Comparison of ENCODE assay signal across 8 cellular contexts in genomic region chr17:39867084-39867890, GRCh38. TPM values are rescaled to one million over a fixed set of nuclear protein-coding genes. Genes with fewer than 3 reads are reported as not detected.
DNase-seq lines count a peak whose midpoint lies in the region; ATAC-seq, FAIRE-seq and TF ChIP-seq lines count a peak whose summit lies in the region.

No MANE protein-coding gene starts in this region.

- peaks cover 51% of the 10 kb centered on the region for H3K4me1 Mint-ChIP-seq in activated T-helper 1 cell treated with anti-CD3 and anti-CD28 coated beads, Interleukin-12 subunit alpha, Interleukin-12 subunit beta, Interleukin-2, Interleukin-4 antibody, amounts not matched to agents 30 ng/mL and 10 ng/mL and 1 ng/mL, durations not matched to agents 14 hours and 24 hours and 36 hours (ENCODE audit: low read depth)
- peaks cover 6% of the 10 kb centered on the region for H3K4me1 Mint-ChIP-seq in chondrocyte (ENCODE audit: low read depth)

- H3K4me3 Mint-ChIP-seq in activated T-helper 1 cell treated with anti-CD3 and anti-CD28 coated beads, Interleukin-12 subunit alpha, Interleukin-12 subunit beta, Interleukin-2, Interleukin-4 antibody, amounts not matched to agents 30 ng/mL and 10 ng/mL and 1 ng/mL, durations not matched to agents 14 hours and 24 hours and 36 hours, result peak overlapping the region; percentile 47
- H3K4me3 Mint-ChIP-seq in chondrocyte (ENCODE audit: unreplicated experiment), result no peak overlapping the region

- peak; percentile 23 for DNase-seq in activated T-helper 1 cell treated with anti-CD3 and anti-CD28 coated beads, Interleukin-12 subunit alpha, Interleukin-12 subunit beta, Interleukin-2, Interleukin-4 antibody, amounts not matched to agents 30 ng/mL and 10 ng/mL and 1 ng/mL, durations not matched to agents 14 hours and 24 hours and 36 hours (ENCODE audit: low spot score)
- peak; percentile 26 for DNase-seq in stimulated activated CD8-positive, alpha-beta memory T cell treated with anti-CD3 and anti-CD28 coated beads, Interleukin-4, amount 100 ng/mL, for 24 hours (ENCODE audit: low read depth)
- DNase-seq in chondrocyte (ENCODE audit: low spot score) (no peak), posterior vena cava (ENCODE audit: low spot score) (no peak), HTR-8/SVneo (ENCODE audit: insufficient read length, low spot score) (no peak), mucosa of gallbladder (ENCODE audit: low spot score) (no peak)

- peaks cover 6% of the 10 kb centered on the region for H3K9me3 Mint-ChIP-seq in activated T-helper 1 cell treated with anti-CD3 and anti-CD28 coated beads, Interleukin-12 subunit alpha, Interleukin-12 subunit beta, Interleukin-2, Interleukin-4 antibody, amounts not matched to agents 30 ng/mL and 10 ng/mL and 1 ng/mL, durations not matched to agents 14 hours and 24 hours and 36 hours
- no peaks in the 10 kb centered on the region for H3K9me3 Mint-ChIP-seq in chondrocyte (ENCODE audit: low read depth)

- H3K27ac Mint-ChIP-seq in activated T-helper 1 cell treated with anti-CD3 and anti-CD28 coated beads, Interleukin-12 subunit alpha, Interleukin-12 subunit beta, Interleukin-2, Interleukin-4 antibody, amounts not matched to agents 30 ng/mL and 10 ng/mL and 1 ng/mL, durations not matched to agents 14 hours and 24 hours and 36 hours, result peak overlapping the region; percentile 95
- no peak overlapping the region for H3K27ac Mint-ChIP-seq in chondrocyte (ENCODE audit: unreplicated experiment)

- peaks cover 7% of the 10 kb centered on the region for H3K27me3 Mint-ChIP-seq in activated T-helper 1 cell treated with anti-CD3 and anti-CD28 coated beads, Interleukin-12 subunit alpha, Interleukin-12 subunit beta, Interleukin-2, Interleukin-4 antibody, amounts not matched to agents 30 ng/mL and 10 ng/mL and 1 ng/mL, durations not matched to agents 14 hours and 24 hours and 36 hours (ENCODE audit: insufficient read depth)
- H3K27me3 Mint-ChIP-seq in chondrocyte (ENCODE audit: low read depth), result peaks cover 43% of the 10 kb centered on the region

- no peak for FAIRE-seq in HTR-8/SVneo (lab: Jason Lieb, UNC)

- no peak for TF ChIP-seq CTCF in chondrocyte (IDR thresholded peaks at IDR 0.05)

- ATAC-seq in GM19351 (IDR thresholded peaks at IDR 0.05; ENCODE audit: unreplicated experiment) (peak; percentile 70), HG03354 (IDR thresholded peaks at IDR 0.05; ENCODE audit: poor library complexity, severe bottlenecking, unreplicated experiment) (peak; percentile 68)

- peaks cover 6% of the 10 kb centered on the region for H3K36me3 Mint-ChIP-seq in activated T-helper 1 cell treated with anti-CD3 and anti-CD28 coated beads, Interleukin-12 subunit alpha, Interleukin-12 subunit beta, Interleukin-2, Interleukin-4 antibody, amounts not matched to agents 30 ng/mL and 10 ng/mL and 1 ng/mL, durations not matched to agents 14 hours and 24 hours and 36 hours (ENCODE audit: low read depth)
- H3K36me3 Mint-ChIP-seq in chondrocyte (ENCODE audit: low read depth), result peaks cover 4% of the 10 kb centered on the region

- intact Hi-C loops in activated T-helper 1 cell treated with anti-CD3 and anti-CD28 coated beads, Interleukin-12 subunit alpha, Interleukin-12 subunit beta, Interleukin-2, Interleukin-4 antibody, amounts not matched to agents 30 ng/mL and 10 ng/mL and 1 ng/mL, durations not matched to agents 14 hours and 24 hours and 36 hours (cut with micrococcal nuclease), result loop anchor here (1.0 to 5.0 kb wide), 8 partner anchors 35 to 245 kb away; partner anchors contain the start of genes LRRC3C, ORMDL3 and PSMD3
- intact Hi-C loops in posterior vena cava (cut with DNase I), result no loop called here

RNA-seq across cellular contexts. Expression of gene ZPBP2, which starts 0.7 kb away (rescaled TPM):
- total RNA-seq in activated T-helper 1 cell treated with anti-CD3 and anti-CD28 coated beads, Interleukin-12 subunit alpha, Interleukin-12 subunit beta, Interleukin-2, Interleukin-4 antibody, amounts not matched to agents 30 ng/mL and 10 ng/mL and 1 ng/mL, durations not matched to agents 14 hours and 24 hours and 36 hours, result 0.37 TPM in 1 of 2 replicates, not detected in the other
- total RNA-seq in chondrocyte (not detected in 3 replicates), posterior vena cava (not detected), mucosa of gallbladder (not detected)

RNA-seq across cellular contexts. Expression of gene IKZF3, which starts 3.2 kb away (rescaled TPM):
- total RNA-seq in activated T-helper 1 cell treated with anti-CD3 and anti-CD28 coated beads, Interleukin-12 subunit alpha, Interleukin-12 subunit beta, Interleukin-2, Interleukin-4 antibody, amounts not matched to agents 30 ng/mL and 10 ng/mL and 1 ng/mL, durations not matched to agents 14 hours and 24 hours and 36 hours, result 22.8 and 25.1 TPM in 2 replicates
- total RNA-seq in chondrocyte, result not detected in 3 replicates
- total RNA-seq in posterior vena cava, result 1 to 10 TPM; 1.6 TPM
- 5.8 TPM for total RNA-seq in mucosa of gallbladder

RNA-seq across cellular contexts. Expression of gene GSDMB, which starts 51.1 kb away (rescaled TPM):
- 23.8 and 27.4 TPM in 2 replicates for total RNA-seq in activated T-helper 1 cell treated with anti-CD3 and anti-CD28 coated beads, Interleukin-12 subunit alpha, Interleukin-12 subunit beta, Interleukin-2, Interleukin-4 antibody, amounts not matched to agents 30 ng/mL and 10 ng/mL and 1 ng/mL, durations not matched to agents 14 hours and 24 hours and 36 hours
- total RNA-seq in chondrocyte (6.0 to 8.1 TPM (median 6.8 TPM) in 3 replicates), posterior vena cava (1 to 10 TPM; 4.2 to 6.0 TPM), mucosa of gallbladder (26.9 TPM)

Comparison
In these comparisons a context has a peak if more than half of its experiments do, and no peak if none do; other contexts are left out.
1. DNase-seq: peak in activated T-helper 1 cell treated with anti-CD3 and anti-CD28 coated beads, Interleukin-12 subunit alpha, Interleukin-12 subunit beta, Interleukin-2, Interleukin-4 antibody, amounts not matched to agents 30 ng/mL and 10 ng/mL and 1 ng/mL, durations not matched to agents 14 hours and 24 hours and 36 hours (single experiment) and stimulated activated CD8-positive, alpha-beta memory T cell treated with anti-CD3 and anti-CD28 coated beads, Interleukin-4, amount 100 ng/mL, for 24 hours (single experiment); none in chondrocyte (single experiment), posterior vena cava (single experiment), HTR-8/SVneo (single experiment) and mucosa of gallbladder (single experiment).